Comparison of ENCODE assay signal across 9 cellular contexts in the genomic region with DNA sequence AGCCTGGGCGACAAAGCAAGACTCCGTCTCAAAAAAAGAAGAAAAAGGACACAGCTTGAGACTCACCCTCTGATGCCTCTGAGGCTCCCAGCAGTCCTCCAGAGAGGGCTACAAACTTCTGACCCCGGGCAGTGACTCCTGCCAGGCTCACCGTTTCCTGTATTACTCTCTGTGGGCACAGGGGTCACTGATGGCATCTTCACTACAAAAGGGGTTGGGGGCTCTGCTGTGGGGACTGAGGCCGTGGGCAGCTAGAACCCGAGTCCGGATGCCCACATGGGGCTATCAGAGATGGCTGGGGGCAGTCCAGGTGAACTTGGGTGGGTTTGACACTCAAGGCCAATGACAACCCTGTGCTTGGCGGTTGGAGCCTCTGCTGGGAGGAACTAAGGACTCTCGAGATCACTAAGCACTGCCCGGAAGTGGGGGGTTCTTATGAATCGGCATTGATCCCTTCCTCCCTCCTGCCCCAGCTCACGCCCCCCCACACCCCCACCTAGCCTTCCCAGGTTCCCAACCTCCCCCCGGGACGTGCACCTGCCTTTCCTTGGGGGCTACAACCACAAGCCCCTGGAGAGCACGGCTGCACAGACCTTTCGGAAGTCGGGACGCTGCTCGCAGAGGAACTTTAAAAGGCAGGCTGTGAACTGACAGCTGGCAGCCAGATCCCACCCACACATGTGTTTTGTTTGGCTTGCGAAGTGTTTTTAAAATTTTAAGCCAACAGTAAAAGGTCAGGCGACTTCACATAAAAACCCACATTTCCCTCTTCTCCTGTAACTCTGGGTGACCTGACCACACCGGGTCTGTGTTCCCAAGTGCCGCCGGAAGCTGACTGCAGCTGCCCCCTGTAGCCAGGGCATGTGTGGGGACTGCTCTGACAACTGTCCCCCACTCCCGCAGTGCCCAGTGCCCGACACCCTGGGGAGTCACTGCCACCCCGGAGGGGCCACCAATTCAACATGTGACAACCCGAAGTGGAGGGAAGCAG. TPM values are rescaled to one million over a fixed set of nuclear protein-coding genes. Genes with fewer than 3 reads are reported as not detected.
DNase-seq lines count a peak whose midpoint lies in the region; ATAC-seq and TF ChIP-seq lines count a peak whose summit lies in the region.
"Had no signal": no experiment of that assay in that cellular context is flagged by ENCODE, and none has a peak within 500 bp of the region (broad histone marks: within the 10 kb centered on the region; RNA-seq: fewer than 3 reads in every experiment).

No MANE protein-coding gene starts in this region.

- no peak for TF ChIP-seq CTCF in SK-N-SH (IDR thresholded peaks at IDR 0.05)
- no peak for TF ChIP-seq CTCF in foreskin fibroblast (IDR thresholded peaks at IDR 0.05; ENCODE audit: low read depth, low read length)
- no peak for TF ChIP-seq CTCF in spleen (IDR thresholded peaks at IDR 0.05 in 8 of 11, conservative IDR thresholded peaks at IDR 0.05 in 3 of 11)

- H3K9me2 ChIP-seq in SK-N-SH = no peaks in the 10 kb centered on the region

- no peak overlapping the region for H2AFZ ChIP-seq in SK-N-SH (ENCODE audit: low read depth)

- H3K4me1 ChIP-seq in SK-N-SH (ENCODE audit: control insufficient read depth in 1 of 2, insufficient read depth in 2 of 2, low read depth in 1 of 2, low read length in 1 of 2) (peaks cover 12 to 54% of the 10 kb centered on the region in 2 experiments; a peak in 3 of 4 replicates), SJCRH30 (peaks cover 34% of the 10 kb centered on the region), spleen (peaks cover 35 to 94% (median 83%) of the 10 kb centered on the region in 6 donors)

- H3F3A ChIP-seq in SK-N-SH (replicated peaks; ENCODE audit: insufficient read depth) = peaks cover 19% of the 10 kb centered on the region

- H3K9ac ChIP-seq in SK-N-SH = no peak overlapping the region

- CTCF ChIA-PET in SK-N-SH (lab: Yijun Ruan, JAX) = interaction anchor here (0.9 to 4.3 kb wide), 5 partner anchors 10 to 54 kb away, joined by 3 to 28 read pairs (median 3); no protein-coding TSS in a partner anchor

- H3K79me2 ChIP-seq in SK-N-SH (ENCODE audit: insufficient read depth) = no peaks in the 10 kb centered on the region

- DNase-seq in SK-N-SH (peak; percentile 56), SJCRH30 (peak; percentile 52 to 65), foreskin fibroblast (peak in 1 of 2 donors; percentile 77), spleen (no peak), RPMI8226 (no peak), T1000 (lab: John Stamatoyannopoulos, UW) (no peak)

- no peak for TF ChIP-seq RAD21 in SK-N-SH (IDR thresholded peaks at IDR 0.05; ENCODE audit: low read length)

- WGBS in SK-N-SH (ENCODE audit: low lambda C conversion rate) = 63% methylated on average over 22 of the region's 28 CpGs
- 21 to 35% (median 25%) methylated on average over 25 to 28 of the region's 28 CpGs for WGBS in spleen, 5 donors

- H3K9me3 ChIP-seq in SK-N-SH = no peaks in the 10 kb centered on the region
- H3K9me3 ChIP-seq in SJCRH30 (replicated peaks) = no peaks in the 10 kb centered on the region
- H3K9me3 ChIP-seq in spleen = no peaks in the 10 kb centered on the region
- H3K9me3 ChIP-seq: A549 had no signal

- peak overlapping the region; percentile 33; the same call in 1 of the 2 replicates for H3K4me2 ChIP-seq in SK-N-SH
- H3K4me2 ChIP-seq: A549 had no signal

- no peak for TF ChIP-seq EP300 in SK-N-SH (IDR thresholded peaks at IDR 0.05; ENCODE audit: borderline replicate concordance in 1 of 2, low read depth in 1 of 2, low read length in 1 of 2)

- no peaks in the 10 kb centered on the region for H3K27me3 ChIP-seq in SK-N-SH (ENCODE audit: insufficient read depth)
- no peaks in the 10 kb centered on the region for H3K27me3 ChIP-seq in SJCRH30
- no peaks in the 10 kb centered on the region for H3K27me3 ChIP-seq in spleen (replicated peaks in 1 of 7)

- H3K36me3 ChIP-seq in SK-N-SH (replicated peaks in 1 of 2; ENCODE audit: control insufficient read depth in 1 of 2, insufficient read depth in 2 of 2, low read length in 1 of 2) = no peaks in the 10 kb centered on the region
- no peaks in the 10 kb centered on the region for H3K36me3 ChIP-seq in SJCRH30
- no peaks in the 10 kb centered on the region for H3K36me3 ChIP-seq in spleen

- no peak overlapping the region for H3K4me3 ChIP-seq in SK-N-SH (ENCODE audit: low read depth in 2 of 2, low read length in 1 of 2)
- peak overlapping the region; percentile 28 for H3K4me3 ChIP-seq in SJCRH30
- peak overlapping the region; percentile 2 to 20 for H3K4me3 ChIP-seq in foreskin fibroblast (ENCODE audit: low read depth in 1 of 2, low read length in 2 of 2)
- peak overlapping the region in 5 of 8 donors; percentile 11 to 62 (median 29) for H3K4me3 ChIP-seq in spleen
- H3K4me3 ChIP-seq: A549 had no signal

- ATAC-seq in SK-N-SH treated with all-trans-retinoic acid at 6 μM for 48 hours (no peak), HG03135 (IDR thresholded peaks at IDR 0.05; ENCODE audit: unreplicated experiment) (no peak)
- ATAC-seq: A549 had no signal

- POLR2A ChIA-PET in SK-N-SH (lab: Yijun Ruan, JAX) = interaction anchor here (0.7 kb wide), 1 partner anchor 11 kb away, joined by 3 read pairs; no protein-coding TSS in a partner anchor

- peaks cover 42% of the 10 kb centered on the region for H4K20me1 ChIP-seq in SK-N-SH (ENCODE audit: insufficient read depth)

- intact Hi-C loops in spleen (cut with DNase I; ENCODE audit: low total_unique reads) = no loop called here

- no peak for TF ChIP-seq POLR2A in spleen (IDR thresholded peaks at IDR 0.05)

- no peak overlapping the region; a peak in 1 of 4 replicates for H3K27ac ChIP-seq in SK-N-SH (ENCODE audit: low read depth in 2 of 2, low read length in 1 of 2)
- peak overlapping the region; percentile 51 for H3K27ac ChIP-seq in SJCRH30
- H3K27ac ChIP-seq in spleen = peak overlapping the region; percentile 46 to 96 (median 78)
- H3K27ac ChIP-seq: A549 had no signal

TF ChIP-seq in SK-N-SH, 30 proteins besides CTCF, POLR2A, EP300 and RAD21:
- TF ChIP-seq, protein P1, sequence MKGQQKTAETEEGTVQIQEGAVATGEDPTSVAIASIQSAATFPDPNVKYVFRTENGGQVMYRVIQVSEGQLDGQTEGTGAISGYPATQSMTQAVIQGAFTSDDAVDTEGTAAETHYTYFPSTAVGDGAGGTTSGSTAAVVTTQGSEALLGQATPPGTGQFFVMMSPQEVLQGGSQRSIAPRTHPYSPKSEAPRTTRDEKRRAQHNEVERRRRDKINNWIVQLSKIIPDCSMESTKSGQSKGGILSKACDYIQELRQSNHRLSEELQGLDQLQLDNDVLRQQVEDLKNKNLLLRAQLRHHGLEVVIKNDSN (IDR thresholded peaks at IDR 0.05; ENCODE audit: borderline replicate concordance, low read depth) = no peak
- peak; percentile 92 for TF ChIP-seq MXI1 (IDR thresholded peaks at IDR 0.05; ENCODE audit: low read depth, low read length)

TF ChIP-seq in SK-N-SH treated with all-trans-retinoic acid at 6 μM for 48 hours, 23 proteins besides CTCF, POLR2A, EP300 and RAD21:
- no peak for TF ChIP-seq ZNF565 (CRISPR knock-in tag; conservative IDR thresholded peaks at IDR 0.05; ENCODE audit: low read depth)
- no peak for TF ChIP-seq ARNTL (CRISPR knock-in tag; IDR thresholded peaks at IDR 0.05; ENCODE audit: borderline replicate concordance, low read depth)
- TF ChIP-seq ESRRG (CRISPR knock-in tag; IDR thresholded peaks at IDR 0.05) = no peak
- TF ChIP-seq, protein P2, sequence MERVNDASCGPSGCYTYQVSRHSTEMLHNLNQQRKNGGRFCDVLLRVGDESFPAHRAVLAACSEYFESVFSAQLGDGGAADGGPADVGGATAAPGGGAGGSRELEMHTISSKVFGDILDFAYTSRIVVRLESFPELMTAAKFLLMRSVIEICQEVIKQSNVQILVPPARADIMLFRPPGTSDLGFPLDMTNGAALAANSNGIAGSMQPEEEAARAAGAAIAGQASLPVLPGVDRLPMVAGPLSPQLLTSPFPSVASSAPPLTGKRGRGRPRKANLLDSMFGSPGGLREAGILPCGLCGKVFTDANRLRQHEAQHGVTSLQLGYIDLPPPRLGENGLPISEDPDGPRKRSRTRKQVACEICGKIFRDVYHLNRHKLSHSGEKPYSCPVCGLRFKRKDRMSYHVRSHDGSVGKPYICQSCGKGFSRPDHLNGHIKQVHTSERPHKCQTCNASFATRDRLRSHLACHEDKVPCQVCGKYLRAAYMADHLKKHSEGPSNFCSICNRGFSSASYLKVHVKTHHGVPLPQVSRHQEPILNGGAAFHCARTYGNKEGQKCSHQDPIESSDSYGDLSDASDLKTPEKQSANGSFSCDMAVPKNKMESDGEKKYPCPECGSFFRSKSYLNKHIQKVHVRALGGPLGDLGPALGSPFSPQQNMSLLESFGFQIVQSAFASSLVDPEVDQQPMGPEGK (CRISPR knock-in tag; IDR thresholded peaks at IDR 0.05; ENCODE audit: borderline replicate concordance) = no peak
- TF ChIP-seq BACH2 (CRISPR knock-in tag; IDR thresholded peaks at IDR 0.05; ENCODE audit: borderline replicate concordance) = no peak
- TF ChIP-seq, protein P3, sequence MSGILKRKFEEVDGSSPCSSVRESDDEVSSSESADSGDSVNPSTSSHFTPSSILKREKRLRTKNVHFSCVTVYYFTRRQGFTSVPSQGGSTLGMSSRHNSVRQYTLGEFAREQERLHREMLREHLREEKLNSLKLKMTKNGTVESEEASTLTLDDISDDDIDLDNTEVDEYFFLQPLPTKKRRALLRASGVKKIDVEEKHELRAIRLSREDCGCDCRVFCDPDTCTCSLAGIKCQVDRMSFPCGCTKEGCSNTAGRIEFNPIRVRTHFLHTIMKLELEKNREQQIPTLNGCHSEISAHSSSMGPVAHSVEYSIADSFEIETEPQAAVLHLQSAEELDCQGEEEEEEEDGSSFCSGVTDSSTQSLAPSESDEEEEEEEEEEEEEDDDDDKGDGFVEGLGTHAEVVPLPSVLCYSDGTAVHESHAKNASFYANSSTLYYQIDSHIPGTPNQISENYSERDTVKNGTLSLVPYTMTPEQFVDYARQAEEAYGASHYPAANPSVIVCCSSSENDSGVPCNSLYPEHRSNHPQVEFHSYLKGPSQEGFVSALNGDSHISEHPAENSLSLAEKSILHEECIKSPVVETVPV (CRISPR knock-in tag; IDR thresholded peaks at IDR 0.05) = no peak

RNA-seq across cellular contexts. Expression of a gene that starts 5.0 kb away (rescaled TPM):
- polyA plus RNA-seq in SK-N-SH (2012; rRNA removed) = 64.1 and 64.7 TPM in 2 replicates
- 29.8 and 47.9 TPM in 2 replicates for polyA plus RNA-seq in SK-N-SH (2012; cell fraction: cytosol; rRNA removed)
- polyA plus RNA-seq in SK-N-SH (2012; cell fraction: nucleus; rRNA removed) = 152 and 169 TPM in 2 replicates
- total RNA-seq in SJCRH30 (2014; rRNA removed; shearing (Covaris generic)) = 21.5 and 26.9 TPM in 2 replicates
- 10 to 100 TPM; 50.6 to 74.3 (median 60.3) TPM for total RNA-seq in spleen
- polyA plus RNA-seq in spleen = 10 to 100 TPM; 21.3 to 40.1 (median 27.2) TPM

RNA-seq across cellular contexts. Expression of a gene that starts 37.7 kb away (rescaled TPM):
- polyA plus RNA-seq in SK-N-SH (2012; rRNA removed) (0.45 and 0.51 TPM in 2 replicates), spleen (10 to 100 TPM in 2 of 3 donors, 1 to 10 TPM in 1; 9.2 to 14.1 (median 10.7) TPM)
- polyA plus RNA-seq in SK-N-SH (2012; cell fraction: cytosol; rRNA removed) = 0.22 and 0.30 TPM in 2 replicates
- 1.1 and 1.7 TPM in 2 replicates for polyA plus RNA-seq in SK-N-SH (2012; cell fraction: nucleus; rRNA removed)
- total RNA-seq in SJCRH30 (2014; rRNA removed; shearing (Covaris generic)) = 1.2 TPM in 2 replicates
- 10 to 100 TPM; 16.8 to 52.8 (median 31.2) TPM for total RNA-seq in spleen

Comparison
In these comparisons a context has a peak if more than half of its experiments do, and no peak if none do; other contexts are left out.
1. DNase-seq: peak in SK-N-SH (single experiment) and SJCRH30 (2 of 2); none in spleen (single experiment), RPMI8226 (single experiment) and T1000 (single experiment).
2. H3K27ac ChIP-seq: peak in SJCRH30 (single experiment) and spleen (8 of 8); none in SK-N-SH (0 of 2).
3. H3K4me3 ChIP-seq: peak in SJCRH30 (single experiment), foreskin fibroblast (2 of 2) and spleen (5 of 8); none in SK-N-SH (0 of 2).